Comparison of ENCODE assay signal across 2 cellular contexts in the genomic region with DNA sequence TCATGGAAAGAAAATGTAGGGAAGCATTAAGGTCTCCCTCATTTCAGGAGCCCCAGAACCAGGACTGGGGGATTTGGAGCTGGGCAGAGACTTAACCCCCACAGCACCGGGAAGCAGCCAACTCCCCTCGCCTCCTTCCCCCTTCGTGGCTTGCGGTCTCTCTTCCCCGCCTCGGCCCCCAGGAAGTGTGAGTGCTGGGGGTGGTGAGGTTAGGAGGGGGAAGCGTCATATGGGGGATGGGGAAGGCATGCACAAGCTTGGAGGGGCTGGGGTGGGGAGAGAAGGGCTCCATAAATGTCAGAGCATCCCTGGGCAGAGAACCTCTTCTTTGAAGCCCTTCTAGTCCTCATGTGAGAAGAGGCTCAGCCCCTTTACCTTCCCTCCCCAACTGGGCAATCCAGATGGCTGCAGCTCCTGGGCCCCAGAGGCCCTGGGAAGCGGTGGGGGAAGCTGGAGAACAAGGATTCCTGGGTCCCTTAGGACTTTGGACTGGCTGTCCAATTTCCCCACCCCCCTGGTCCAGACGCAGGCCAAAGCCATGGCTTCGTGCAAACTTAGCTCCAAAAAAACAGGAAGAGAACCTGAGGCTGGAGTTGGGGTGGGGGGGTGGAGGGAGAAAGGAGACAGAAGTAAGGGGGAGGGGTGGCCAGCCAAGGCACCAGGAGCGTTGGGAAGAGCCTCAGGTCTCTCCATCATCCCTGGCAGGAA.
TF ChIP-seq lines count a peak whose summit lies in the region.

No MANE protein-coding gene starts in this region.

TF ChIP-seq in A549, 52 proteins besides CTCF, POLR2A, EP300 and RAD21 (continued from another document):
- TF ChIP-seq, protein P1, sequence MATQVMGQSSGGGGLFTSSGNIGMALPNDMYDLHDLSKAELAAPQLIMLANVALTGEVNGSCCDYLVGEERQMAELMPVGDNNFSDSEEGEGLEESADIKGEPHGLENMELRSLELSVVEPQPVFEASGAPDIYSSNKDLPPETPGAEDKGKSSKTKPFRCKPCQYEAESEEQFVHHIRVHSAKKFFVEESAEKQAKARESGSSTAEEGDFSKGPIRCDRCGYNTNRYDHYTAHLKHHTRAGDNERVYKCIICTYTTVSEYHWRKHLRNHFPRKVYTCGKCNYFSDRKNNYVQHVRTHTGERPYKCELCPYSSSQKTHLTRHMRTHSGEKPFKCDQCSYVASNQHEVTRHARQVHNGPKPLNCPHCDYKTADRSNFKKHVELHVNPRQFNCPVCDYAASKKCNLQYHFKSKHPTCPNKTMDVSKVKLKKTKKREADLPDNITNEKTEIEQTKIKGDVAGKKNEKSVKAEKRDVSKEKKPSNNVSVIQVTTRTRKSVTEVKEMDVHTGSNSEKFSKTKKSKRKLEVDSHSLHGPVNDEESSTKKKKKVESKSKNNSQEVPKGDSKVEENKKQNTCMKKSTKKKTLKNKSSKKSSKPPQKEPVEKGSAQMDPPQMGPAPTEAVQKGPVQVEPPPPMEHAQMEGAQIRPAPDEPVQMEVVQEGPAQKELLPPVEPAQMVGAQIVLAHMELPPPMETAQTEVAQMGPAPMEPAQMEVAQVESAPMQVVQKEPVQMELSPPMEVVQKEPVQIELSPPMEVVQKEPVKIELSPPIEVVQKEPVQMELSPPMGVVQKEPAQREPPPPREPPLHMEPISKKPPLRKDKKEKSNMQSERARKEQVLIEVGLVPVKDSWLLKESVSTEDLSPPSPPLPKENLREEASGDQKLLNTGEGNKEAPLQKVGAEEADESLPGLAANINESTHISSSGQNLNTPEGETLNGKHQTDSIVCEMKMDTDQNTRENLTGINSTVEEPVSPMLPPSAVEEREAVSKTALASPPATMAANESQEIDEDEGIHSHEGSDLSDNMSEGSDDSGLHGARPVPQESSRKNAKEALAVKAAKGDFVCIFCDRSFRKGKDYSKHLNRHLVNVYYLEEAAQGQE (IDR thresholded peaks at IDR 0.05) = no peak
- no peak for TF ChIP-seq FOSL2 (IDR thresholded peaks at IDR 0.05)
- TF ChIP-seq FOSL2 (CRISPR knock-in tag; IDR thresholded peaks at IDR 0.05) = no peak
- no peak for TF ChIP-seq HOXB5 (CRISPR knock-in tag; IDR thresholded peaks at IDR 0.05)
- TF ChIP-seq GATA3 (IDR thresholded peaks at IDR 0.05; ENCODE audit: borderline replicate concordance) = no peak
- no peak for TF ChIP-seq ESRRA (IDR thresholded peaks at IDR 0.05; ENCODE audit: borderline replicate concordance, low read length)
- TF ChIP-seq, protein P2, sequence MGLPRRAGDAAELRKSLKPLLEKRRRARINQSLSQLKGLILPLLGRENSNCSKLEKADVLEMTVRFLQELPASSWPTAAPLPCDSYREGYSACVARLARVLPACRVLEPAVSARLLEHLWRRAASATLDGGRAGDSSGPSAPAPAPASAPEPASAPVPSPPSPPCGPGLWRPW (IDR thresholded peaks at IDR 0.05) = no peak
- no peak for TF ChIP-seq SMC3 (IDR thresholded peaks at IDR 0.05)
- no peak for TF ChIP-seq FOXS1 (CRISPR knock-in tag; IDR thresholded peaks at IDR 0.05)

TF ChIP-seq in HEK293, 187 proteins besides CTCF, POLR2A, EP300 and RAD21 (continued from another document):
- TF ChIP-seq, protein P3, sequence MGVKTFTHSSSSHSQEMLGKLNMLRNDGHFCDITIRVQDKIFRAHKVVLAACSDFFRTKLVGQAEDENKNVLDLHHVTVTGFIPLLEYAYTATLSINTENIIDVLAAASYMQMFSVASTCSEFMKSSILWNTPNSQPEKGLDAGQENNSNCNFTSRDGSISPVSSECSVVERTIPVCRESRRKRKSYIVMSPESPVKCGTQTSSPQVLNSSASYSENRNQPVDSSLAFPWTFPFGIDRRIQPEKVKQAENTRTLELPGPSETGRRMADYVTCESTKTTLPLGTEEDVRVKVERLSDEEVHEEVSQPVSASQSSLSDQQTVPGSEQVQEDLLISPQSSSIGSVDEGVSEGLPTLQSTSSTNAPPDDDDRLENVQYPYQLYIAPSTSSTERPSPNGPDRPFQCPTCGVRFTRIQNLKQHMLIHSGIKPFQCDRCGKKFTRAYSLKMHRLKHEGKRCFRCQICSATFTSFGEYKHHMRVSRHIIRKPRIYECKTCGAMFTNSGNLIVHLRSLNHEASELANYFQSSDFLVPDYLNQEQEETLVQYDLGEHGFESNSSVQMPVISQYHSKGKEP (tag by site-specific recombination; IDR thresholded peaks at IDR 0.05) = no peak
